ENCODE assay signal across 26 cellular contexts in genomic region chr20:13587370-13587769, GRCh38.
"Had no signal": no experiment of that assay in that cellular context is flagged by ENCODE, and none has a peak within 500 bp of the region (broad histone marks: within the 10 kb centered on the region; RNA-seq: fewer than 3 reads in every experiment).

No MANE protein-coding gene starts in this region.

- H3K4me1 ChIP-seq: colonic mucosa, esophagus muscularis mucosa, foreskin keratinocyte, gastrocnemius medialis, gastroesophageal sphincter, heart left ventricle, heart right ventricle had no signal

- H3K27me3 Mint-ChIP-seq: dendritic cell treated with granulocyte-macrophage colony-stimulating factor and Interleukin-4, amounts not matched to agents 40 ng/mL and 50 ng/mL, for 4 days; effector memory CD8-positive, alpha-beta T cell had no signal

- H3K4me3 Mint-ChIP-seq: dendritic cell treated with granulocyte-macrophage colony-stimulating factor and Interleukin-4, amounts not matched to agents 40 ng/mL and 50 ng/mL, for 4 days; effector memory CD8-positive, alpha-beta T cell; endodermal cell had no signal

- H3K9me3 Mint-ChIP-seq: effector memory CD8-positive, alpha-beta T cell had no signal

- FAIRE-seq: colon, endothelial cell of umbilical vein had no signal

- H3K27me3 ChIP-seq: colonic mucosa, dorsolateral prefrontal cortex, esophagus muscularis mucosa, foreskin keratinocyte, gastrocnemius medialis, gastroesophageal sphincter, heart left ventricle, heart right ventricle had no signal

- H3K4me1 Mint-ChIP-seq: endodermal cell had no signal

- ATAC-seq: effector memory CD8-positive, alpha-beta T cell; esophagus mucosa; foreskin keratinocyte; gastrocnemius medialis; gastroesophageal sphincter; heart left ventricle; heart right ventricle had no signal

- H3K4me3 ChIP-seq: colonic mucosa, coronary artery, dorsolateral prefrontal cortex, esophagus muscularis mucosa, gastrocnemius medialis, gastroesophageal sphincter, heart left ventricle, heart right ventricle had no signal

- H3K36me3 ChIP-seq: colonic mucosa had no signal

- H3K27ac Mint-ChIP-seq: dendritic cell treated with granulocyte-macrophage colony-stimulating factor and Interleukin-4, amounts not matched to agents 40 ng/mL and 50 ng/mL, for 4 days; effector memory CD8-positive, alpha-beta T cell; endodermal cell had no signal

- H3K27ac ChIP-seq: colonic mucosa, coronary artery, dorsolateral prefrontal cortex, epithelial cell of prostate, esophagus muscularis mucosa, foreskin keratinocyte, gastrocnemius medialis, gastroesophageal sphincter, heart left ventricle, heart right ventricle had no signal

- H3K9me3 ChIP-seq: colonic mucosa, gastrocnemius medialis had no signal

- DNase-seq: colonic mucosa; cortex of kidney; dermis blood vessel endothelial cell; dorsolateral prefrontal cortex; effector CD4-positive, alpha-beta T cell; effector CD8-positive, alpha-beta T cell; effector memory CD4-positive, alpha-beta T cell; effector memory CD8-positive, alpha-beta T cell; endodermal cell; erythroblast; foreskin fibroblast; foreskin keratinocyte; foreskin melanocyte; gastrocnemius medialis; glutamatergic neuron; head of caudate nucleus; heart left ventricle; heart right ventricle had no signal
